In genomic region chr3:39809181-39809994, GRCh38 we compare ENCODE assay signal across 1 cellular context.
A peak's percentile ranks its signal among the peaks of the same experiment; 100 is the strongest.
TF ChIP-seq lines count a peak whose summit lies in the region.

Gene MYRIP, plus strand, starts transcription at chr3:39809609. Its CDS starts 91,208 bp downstream, at chr3:39900817.

TF ChIP-seq in HepG2, 621 proteins besides CTCF, POLR2A, EP300 and RAD21 (continued from another document and continues in another):
- TF ChIP-seq, protein P1, sequence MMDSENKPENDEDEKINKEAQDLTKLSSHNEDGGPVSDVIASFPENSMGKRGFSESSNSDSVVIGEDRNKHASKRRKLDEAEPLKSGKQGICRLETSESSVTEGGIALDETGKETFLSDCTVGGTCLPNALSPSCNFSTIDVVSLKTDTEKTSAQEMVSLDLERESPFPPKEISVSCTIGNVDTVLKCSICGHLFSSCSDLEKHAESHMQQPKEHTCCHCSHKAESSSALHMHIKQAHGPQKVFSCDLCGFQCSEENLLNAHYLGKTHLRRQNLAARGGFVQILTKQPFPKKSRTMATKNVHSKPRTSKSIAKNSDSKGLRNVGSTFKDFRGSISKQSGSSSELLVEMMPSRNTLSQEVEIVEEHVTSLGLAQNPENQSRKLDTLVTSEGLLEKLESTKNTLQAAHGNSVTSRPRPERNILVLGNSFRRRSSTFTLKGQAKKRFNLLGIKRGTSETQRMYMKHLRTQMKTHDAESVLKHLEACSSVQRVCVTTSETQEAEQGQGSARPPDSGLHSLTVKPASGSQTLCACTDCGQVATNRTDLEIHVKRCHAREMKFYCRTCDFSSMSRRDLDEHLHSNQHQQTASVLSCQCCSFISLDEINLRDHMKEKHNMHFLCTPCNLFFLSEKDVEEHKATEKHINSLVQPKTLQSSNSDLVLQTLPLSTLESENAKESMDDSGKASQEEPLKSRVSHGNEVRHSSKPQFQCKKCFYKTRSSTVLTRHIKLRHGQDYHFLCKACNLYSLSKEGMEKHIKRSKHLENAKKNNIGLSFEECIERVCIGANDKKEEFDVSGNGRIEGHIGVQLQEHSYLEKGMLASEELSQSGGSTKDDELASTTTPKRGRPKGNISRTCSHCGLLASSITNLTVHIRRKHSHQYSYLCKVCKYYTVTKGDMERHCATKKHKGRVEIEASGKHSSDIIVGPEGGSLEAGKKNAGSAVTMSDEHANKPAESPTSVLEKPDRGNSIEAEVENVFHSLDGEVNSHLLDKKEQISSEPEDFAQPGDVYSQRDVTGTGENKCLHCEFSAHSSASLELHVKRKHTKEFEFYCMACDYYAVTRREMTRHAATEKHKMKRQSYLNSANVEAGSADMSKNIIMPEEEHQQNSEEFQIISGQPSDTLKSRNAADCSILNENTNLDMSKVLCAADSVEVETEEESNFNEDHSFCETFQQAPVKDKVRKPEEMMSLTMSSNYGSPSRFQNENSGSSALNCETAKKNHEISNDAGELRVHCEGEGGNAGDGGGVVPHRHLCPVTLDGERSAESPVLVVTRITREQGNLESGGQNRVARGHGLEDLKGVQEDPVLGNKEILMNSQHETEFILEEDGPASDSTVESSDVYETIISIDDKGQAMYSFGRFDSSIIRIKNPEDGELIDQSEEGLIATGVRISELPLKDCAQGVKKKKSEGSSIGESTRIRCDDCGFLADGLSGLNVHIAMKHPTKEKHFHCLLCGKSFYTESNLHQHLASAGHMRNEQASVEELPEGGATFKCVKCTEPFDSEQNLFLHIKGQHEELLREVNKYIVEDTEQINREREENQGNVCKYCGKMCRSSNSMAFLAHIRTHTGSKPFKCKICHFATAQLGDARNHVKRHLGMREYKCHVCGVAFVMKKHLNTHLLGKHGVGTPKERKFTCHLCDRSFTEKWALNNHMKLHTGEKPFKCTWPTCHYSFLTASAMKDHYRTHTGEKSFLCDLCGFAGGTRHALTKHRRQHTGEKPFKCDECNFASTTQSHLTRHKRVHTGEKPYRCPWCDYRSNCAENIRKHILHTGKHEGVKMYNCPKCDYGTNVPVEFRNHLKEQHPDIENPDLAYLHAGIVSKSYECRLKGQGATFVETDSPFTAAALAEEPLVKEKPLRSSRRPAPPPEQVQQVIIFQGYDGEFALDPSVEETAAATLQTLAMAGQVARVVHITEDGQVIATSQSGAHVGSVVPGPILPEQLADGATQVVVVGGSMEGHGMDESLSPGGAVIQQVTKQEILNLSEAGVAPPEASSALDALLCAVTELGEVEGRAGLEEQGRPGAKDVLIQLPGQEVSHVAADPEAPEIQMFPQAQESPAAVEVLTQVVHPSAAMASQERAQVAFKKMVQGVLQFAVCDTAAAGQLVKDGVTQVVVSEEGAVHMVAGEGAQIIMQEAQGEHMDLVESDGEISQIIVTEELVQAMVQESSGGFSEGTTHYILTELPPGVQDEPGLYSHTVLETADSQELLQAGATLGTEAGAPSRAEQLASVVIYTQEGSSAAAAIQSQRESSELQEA (CRISPR knock-in tag; IDR thresholded peaks at IDR 0.05; ENCODE audit: not compliant biosample characterization), result no peak
- TF ChIP-seq RARG (CRISPR knock-in tag; IDR thresholded peaks at IDR 0.05; ENCODE audit: low read depth) (no peak), ZBTB44 (CRISPR knock-in tag; IDR thresholded peaks at IDR 0.05) (no peak), FOXA3 (CRISPR knock-in tag; IDR thresholded peaks at IDR 0.05) (no peak), HCFC1 (IDR thresholded peaks at IDR 0.05; ENCODE audit: low read depth, low read length) (no peak), ZNF468 (CRISPR knock-in tag; IDR thresholded peaks at IDR 0.05) (no peak), ZNF891 (CRISPR knock-in tag; IDR thresholded peaks at IDR 0.05) (peak; percentile 53; the same call in 1 of the 2 replicates), E2F1 (CRISPR knock-in tag; IDR thresholded peaks at IDR 0.05) (no peak), MLLT10 (CRISPR knock-in tag; IDR thresholded peaks at IDR 0.05) (no peak), NCOA2 (CRISPR knock-in tag; IDR thresholded peaks at IDR 0.05) (no peak), ZNF577 (CRISPR knock-in tag; IDR thresholded peaks at IDR 0.05; ENCODE audit: borderline replicate concordance, low read depth) (no peak), HOXA9 (CRISPR knock-in tag; IDR thresholded peaks at IDR 0.05; ENCODE audit: borderline replicate concordance) (no peak), TAF1 (CRISPR knock-in tag; IDR thresholded peaks at IDR 0.05) (no peak), MTA1 (CRISPR knock-in tag; IDR thresholded peaks at IDR 0.05; ENCODE audit: borderline replicate concordance) (no peak), HDAC1 (CRISPR knock-in tag; IDR thresholded peaks at IDR 0.05) (no peak), FOXP1 (IDR thresholded peaks at IDR 0.05) (no peak), FOXP1 (CRISPR knock-in tag; IDR thresholded peaks at IDR 0.05) (no peak), ZBTB7A (CRISPR knock-in tag; IDR thresholded peaks at IDR 0.05) (no peak), ATF7-NPFF (CRISPR knock-in tag; IDR thresholded peaks at IDR 0.05; ENCODE audit: low read depth) (peak; percentile 67), TOPORS (CRISPR knock-in tag; IDR thresholded peaks at IDR 0.05) (0 out of 2 replicates have a peak, but pooled peaks have one; percentile 30), MED1 (CRISPR knock-in tag; IDR thresholded peaks at IDR 0.05) (no peak), HNRNPLL (IDR thresholded peaks at IDR 0.05; ENCODE audit: low read depth, low read length, poor library complexity, severe bottlenecking) (no peak), ZSCAN22 (CRISPR knock-in tag; IDR thresholded peaks at IDR 0.05) (no peak), HMGA1 (CRISPR knock-in tag; conservative IDR thresholded peaks at IDR 0.05) (no peak), STAG1 (CRISPR knock-in tag; IDR thresholded peaks at IDR 0.05) (no peak; the same call in 1 of the 2 replicates), PRMT3 (CRISPR knock-in tag; IDR thresholded peaks at IDR 0.05; ENCODE audit: borderline replicate concordance, low read depth) (no peak), MAZ (IDR thresholded peaks at IDR 0.05; ENCODE audit: borderline replicate concordance, low read depth, low read length) (no peak), MAZ (CRISPR knock-in tag; IDR thresholded peaks at IDR 0.05; ENCODE audit: low read depth) (peak; percentile 27; the same call in 1 of the 2 replicates)
- TF ChIP-seq, protein P2, sequence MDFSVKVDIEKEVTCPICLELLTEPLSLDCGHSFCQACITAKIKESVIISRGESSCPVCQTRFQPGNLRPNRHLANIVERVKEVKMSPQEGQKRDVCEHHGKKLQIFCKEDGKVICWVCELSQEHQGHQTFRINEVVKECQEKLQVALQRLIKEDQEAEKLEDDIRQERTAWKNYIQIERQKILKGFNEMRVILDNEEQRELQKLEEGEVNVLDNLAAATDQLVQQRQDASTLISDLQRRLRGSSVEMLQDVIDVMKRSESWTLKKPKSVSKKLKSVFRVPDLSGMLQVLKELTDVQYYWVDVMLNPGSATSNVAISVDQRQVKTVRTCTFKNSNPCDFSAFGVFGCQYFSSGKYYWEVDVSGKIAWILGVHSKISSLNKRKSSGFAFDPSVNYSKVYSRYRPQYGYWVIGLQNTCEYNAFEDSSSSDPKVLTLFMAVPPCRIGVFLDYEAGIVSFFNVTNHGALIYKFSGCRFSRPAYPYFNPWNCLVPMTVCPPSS (IDR thresholded peaks at IDR 0.05), result no peak
- TF ChIP-seq, protein P3, sequence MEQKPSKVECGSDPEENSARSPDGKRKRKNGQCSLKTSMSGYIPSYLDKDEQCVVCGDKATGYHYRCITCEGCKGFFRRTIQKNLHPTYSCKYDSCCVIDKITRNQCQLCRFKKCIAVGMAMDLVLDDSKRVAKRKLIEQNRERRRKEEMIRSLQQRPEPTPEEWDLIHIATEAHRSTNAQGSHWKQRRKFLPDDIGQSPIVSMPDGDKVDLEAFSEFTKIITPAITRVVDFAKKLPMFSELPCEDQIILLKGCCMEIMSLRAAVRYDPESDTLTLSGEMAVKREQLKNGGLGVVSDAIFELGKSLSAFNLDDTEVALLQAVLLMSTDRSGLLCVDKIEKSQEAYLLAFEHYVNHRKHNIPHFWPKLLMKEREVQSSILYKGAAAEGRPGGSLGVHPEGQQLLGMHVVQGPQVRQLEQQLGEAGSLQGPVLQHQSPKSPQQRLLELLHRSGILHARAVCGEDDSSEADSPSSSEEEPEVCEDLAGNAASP (CRISPR knock-in tag; IDR thresholded peaks at IDR 0.05; ENCODE audit: borderline replicate concordance), result no peak
- TF ChIP-seq, protein P4, sequence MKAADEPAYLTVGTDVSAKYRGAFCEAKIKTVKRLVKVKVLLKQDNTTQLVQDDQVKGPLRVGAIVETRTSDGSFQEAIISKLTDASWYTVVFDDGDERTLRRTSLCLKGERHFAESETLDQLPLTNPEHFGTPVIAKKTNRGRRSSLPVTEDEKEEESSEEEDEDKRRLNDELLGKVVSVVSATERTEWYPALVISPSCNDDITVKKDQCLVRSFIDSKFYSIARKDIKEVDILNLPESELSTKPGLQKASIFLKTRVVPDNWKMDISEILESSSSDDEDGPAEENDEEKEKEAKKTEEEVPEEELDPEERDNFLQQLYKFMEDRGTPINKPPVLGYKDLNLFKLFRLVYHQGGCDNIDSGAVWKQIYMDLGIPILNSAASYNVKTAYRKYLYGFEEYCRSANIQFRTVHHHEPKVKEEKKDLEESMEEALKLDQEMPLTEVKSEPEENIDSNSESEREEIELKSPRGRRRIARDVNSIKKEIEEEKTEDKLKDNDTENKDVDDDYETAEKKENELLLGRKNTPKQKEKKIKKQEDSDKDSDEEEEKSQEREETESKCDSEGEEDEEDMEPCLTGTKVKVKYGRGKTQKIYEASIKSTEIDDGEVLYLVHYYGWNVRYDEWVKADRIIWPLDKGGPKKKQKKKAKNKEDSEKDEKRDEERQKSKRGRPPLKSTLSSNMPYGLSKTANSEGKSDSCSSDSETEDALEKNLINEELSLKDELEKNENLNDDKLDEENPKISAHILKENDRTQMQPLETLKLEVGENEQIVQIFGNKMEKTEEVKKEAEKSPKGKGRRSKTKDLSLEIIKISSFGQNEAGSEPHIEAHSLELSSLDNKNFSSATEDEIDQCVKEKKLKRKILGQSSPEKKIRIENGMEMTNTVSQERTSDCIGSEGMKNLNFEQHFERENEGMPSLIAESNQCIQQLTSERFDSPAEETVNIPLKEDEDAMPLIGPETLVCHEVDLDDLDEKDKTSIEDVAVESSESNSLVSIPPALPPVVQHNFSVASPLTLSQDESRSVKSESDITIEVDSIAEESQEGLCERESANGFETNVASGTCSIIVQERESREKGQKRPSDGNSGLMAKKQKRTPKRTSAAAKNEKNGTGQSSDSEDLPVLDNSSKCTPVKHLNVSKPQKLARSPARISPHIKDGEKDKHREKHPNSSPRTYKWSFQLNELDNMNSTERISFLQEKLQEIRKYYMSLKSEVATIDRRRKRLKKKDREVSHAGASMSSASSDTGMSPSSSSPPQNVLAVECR (CRISPR knock-in tag; IDR thresholded peaks at IDR 0.05; ENCODE audit: borderline replicate concordance), result no peak
- TF ChIP-seq, protein P5, sequence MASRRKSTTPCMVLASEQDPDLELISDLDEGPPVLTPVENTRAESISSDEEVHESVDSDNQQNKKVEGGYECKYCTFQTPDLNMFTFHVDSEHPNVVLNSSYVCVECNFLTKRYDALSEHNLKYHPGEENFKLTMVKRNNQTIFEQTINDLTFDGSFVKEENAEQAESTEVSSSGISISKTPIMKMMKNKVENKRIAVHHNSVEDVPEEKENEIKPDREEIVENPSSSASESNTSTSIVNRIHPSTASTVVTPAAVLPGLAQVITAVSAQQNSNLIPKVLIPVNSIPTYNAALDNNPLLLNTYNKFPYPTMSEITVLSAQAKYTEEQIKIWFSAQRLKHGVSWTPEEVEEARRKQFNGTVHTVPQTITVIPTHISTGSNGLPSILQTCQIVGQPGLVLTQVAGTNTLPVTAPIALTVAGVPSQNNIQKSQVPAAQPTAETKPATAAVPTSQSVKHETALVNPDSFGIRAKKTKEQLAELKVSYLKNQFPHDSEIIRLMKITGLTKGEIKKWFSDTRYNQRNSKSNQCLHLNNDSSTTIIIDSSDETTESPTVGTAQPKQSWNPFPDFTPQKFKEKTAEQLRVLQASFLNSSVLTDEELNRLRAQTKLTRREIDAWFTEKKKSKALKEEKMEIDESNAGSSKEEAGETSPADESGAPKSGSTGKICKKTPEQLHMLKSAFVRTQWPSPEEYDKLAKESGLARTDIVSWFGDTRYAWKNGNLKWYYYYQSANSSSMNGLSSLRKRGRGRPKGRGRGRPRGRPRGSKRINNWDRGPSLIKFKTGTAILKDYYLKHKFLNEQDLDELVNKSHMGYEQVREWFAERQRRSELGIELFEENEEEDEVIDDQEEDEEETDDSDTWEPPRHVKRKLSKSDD (CRISPR knock-in tag; IDR thresholded peaks at IDR 0.05; ENCODE audit: low read depth), result no peak
- TF ChIP-seq, protein P6, sequence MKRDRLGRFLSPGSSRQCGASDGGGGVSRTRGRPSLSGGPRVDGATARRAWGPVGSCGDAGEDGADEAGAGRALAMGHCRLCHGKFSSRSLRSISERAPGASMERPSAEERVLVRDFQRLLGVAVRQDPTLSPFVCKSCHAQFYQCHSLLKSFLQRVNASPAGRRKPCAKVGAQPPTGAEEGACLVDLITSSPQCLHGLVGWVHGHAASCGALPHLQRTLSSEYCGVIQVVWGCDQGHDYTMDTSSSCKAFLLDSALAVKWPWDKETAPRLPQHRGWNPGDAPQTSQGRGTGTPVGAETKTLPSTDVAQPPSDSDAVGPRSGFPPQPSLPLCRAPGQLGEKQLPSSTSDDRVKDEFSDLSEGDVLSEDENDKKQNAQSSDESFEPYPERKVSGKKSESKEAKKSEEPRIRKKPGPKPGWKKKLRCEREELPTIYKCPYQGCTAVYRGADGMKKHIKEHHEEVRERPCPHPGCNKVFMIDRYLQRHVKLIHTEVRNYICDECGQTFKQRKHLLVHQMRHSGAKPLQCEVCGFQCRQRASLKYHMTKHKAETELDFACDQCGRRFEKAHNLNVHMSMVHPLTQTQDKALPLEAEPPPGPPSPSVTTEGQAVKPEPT (CRISPR knock-in tag; IDR thresholded peaks at IDR 0.05; ENCODE audit: low read depth), result 0 out of 2 replicates have a peak, but pooled peaks have one; percentile 28
